In the genomic region with DNA sequence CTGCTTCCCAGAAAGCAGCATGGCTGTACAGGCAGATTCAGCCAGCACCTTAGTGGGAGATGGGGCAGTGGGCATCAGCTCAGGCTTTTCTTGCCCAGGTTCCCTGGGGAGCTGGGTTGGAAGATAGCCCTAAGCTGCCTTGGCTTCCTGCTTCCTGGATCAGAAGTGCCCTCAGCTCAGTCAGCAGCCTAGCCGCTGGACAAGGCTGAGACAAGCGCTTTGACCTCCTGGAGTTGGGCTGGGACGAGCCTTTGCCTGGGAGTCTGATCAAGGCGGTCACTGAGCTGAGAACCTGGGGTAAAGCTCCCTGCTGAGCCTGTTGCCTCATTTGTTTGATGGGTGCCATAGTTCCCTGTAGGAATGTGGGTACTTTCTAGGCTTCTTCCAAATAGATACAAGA, we compare ENCODE assay signal across 9 cellular contexts.
DNase-seq lines count a peak whose midpoint lies in the region; ATAC-seq and TF ChIP-seq lines count a peak whose summit lies in the region.
"Had no signal": no experiment of that assay in that cellular context is flagged by ENCODE, and none has a peak within 500 bp of the region (broad histone marks: within the 10 kb centered on the region; RNA-seq: fewer than 3 reads in every experiment).

No MANE protein-coding gene starts in this region.

- H3K9me3 ChIP-seq in SJSA1 (replicated peaks): no peaks in the 10 kb centered on the region
- no peaks in the 10 kb centered on the region for H3K9me3 ChIP-seq in parathyroid adenoma (ENCODE audit: control insufficient read depth, low read length)
- no peaks in the 10 kb centered on the region for H3K9me3 ChIP-seq in Karpas-422 (ENCODE audit: low read length)

- no peak for ATAC-seq in HG02938 (IDR thresholded peaks at IDR 0.05; ENCODE audit: unreplicated experiment)

- no peaks in the 10 kb centered on the region for H3K9me2 ChIP-seq in Karpas-422 (replicated peaks; ENCODE audit: insufficient read depth, low read length)

- no peak overlapping the region for H3K4me3 ChIP-seq in AG10803 (ENCODE audit: low read length)
- no peak overlapping the region for H3K4me3 ChIP-seq in SJSA1
- peak overlapping the region; percentile 12 for H3K4me3 ChIP-seq in fibroblast of pulmonary artery (replicated peaks; ENCODE audit: low read depth, low read length)
- H3K4me3 ChIP-seq in parathyroid adenoma (ENCODE audit: low read depth, low read length): no peak overlapping the region
- H3K4me3 ChIP-seq in Karpas-422 (ENCODE audit: low read length): no peak overlapping the region

- peak; percentile 49 for DNase-seq in AG10803 (ENCODE audit: low read depth)
- no peak for DNase-seq in SJSA1 (ENCODE audit: low read depth in 1 of 2, low spot score in 2 of 2)
- DNase-seq in fibroblast of pulmonary artery (ENCODE audit: low read depth): no peak
- no peak for DNase-seq in Karpas-422
- no peak for DNase-seq in activated gamma-delta T cell (lab: John Stamatoyannopoulos, UW)
- DNase-seq in HK-2 (ENCODE audit: unreplicated experiment): no peak
- DNase-seq: NCI-H1436 had no signal

- no peak overlapping the region for H3K9ac ChIP-seq in parathyroid adenoma
- H3K9ac ChIP-seq in Karpas-422 (ENCODE audit: low read length): no peak overlapping the region

- H2AFZ ChIP-seq in parathyroid adenoma (peak overlapping the region; percentile 98), Karpas-422 (ENCODE audit: low read length) (no peak overlapping the region)

- no peak for TF ChIP-seq CTCF in AG10803 (conservative IDR thresholded peaks at IDR 0.05; ENCODE audit: low read length)
- no peak for TF ChIP-seq CTCF in fibroblast of pulmonary artery (IDR thresholded peaks at IDR 0.05; ENCODE audit: low read length, missing control alignments)
- TF ChIP-seq CTCF in parathyroid adenoma (IDR thresholded peaks at IDR 0.05): no peak

- H3K79me2 ChIP-seq in parathyroid adenoma: no peaks in the 10 kb centered on the region
- no peaks in the 10 kb centered on the region for H3K79me2 ChIP-seq in Karpas-422 (ENCODE audit: low read length)

- no peaks in the 10 kb centered on the region for H3K27me3 ChIP-seq in SJSA1 (replicated peaks)
- no peaks in the 10 kb centered on the region for H3K27me3 ChIP-seq in parathyroid adenoma (ENCODE audit: control insufficient read depth, insufficient read depth, low read length)
- H3K27me3 ChIP-seq in Karpas-422 (ENCODE audit: low read length): no peaks in the 10 kb centered on the region

- H4K20me1 ChIP-seq in Karpas-422 (ENCODE audit: insufficient read depth, low read depth, low read length): no peaks in the 10 kb centered on the region

- peak overlapping the region; percentile 26 for H3K27ac ChIP-seq in SJSA1
- H3K27ac ChIP-seq in parathyroid adenoma: peak overlapping the region; percentile 91
- H3K27ac ChIP-seq in Karpas-422 (ENCODE audit: low read length): no peak overlapping the region

- H3K4me1 ChIP-seq in SJSA1 (replicated peaks) (peaks cover 37% of the 10 kb centered on the region), parathyroid adenoma (peaks cover 22% of the 10 kb centered on the region), Karpas-422 (ENCODE audit: low read length) (no peaks in the 10 kb centered on the region)

- no peaks in the 10 kb centered on the region for H3K36me3 ChIP-seq in SJSA1
- no peaks in the 10 kb centered on the region for H3K36me3 ChIP-seq in parathyroid adenoma (ENCODE audit: control insufficient read depth, insufficient read depth, low read length)
- H3K36me3 ChIP-seq in Karpas-422 (ENCODE audit: insufficient read depth, low read length): no peaks in the 10 kb centered on the region

- H3K4me2 ChIP-seq in parathyroid adenoma (ENCODE audit: low read length): peak overlapping the region; percentile 57
- H3K4me2 ChIP-seq in Karpas-422 (ENCODE audit: low read depth, low read length, poor library complexity, severe bottlenecking): no peak overlapping the region
